ENCODE assay signal across 9 cellular contexts in the genomic region with DNA sequence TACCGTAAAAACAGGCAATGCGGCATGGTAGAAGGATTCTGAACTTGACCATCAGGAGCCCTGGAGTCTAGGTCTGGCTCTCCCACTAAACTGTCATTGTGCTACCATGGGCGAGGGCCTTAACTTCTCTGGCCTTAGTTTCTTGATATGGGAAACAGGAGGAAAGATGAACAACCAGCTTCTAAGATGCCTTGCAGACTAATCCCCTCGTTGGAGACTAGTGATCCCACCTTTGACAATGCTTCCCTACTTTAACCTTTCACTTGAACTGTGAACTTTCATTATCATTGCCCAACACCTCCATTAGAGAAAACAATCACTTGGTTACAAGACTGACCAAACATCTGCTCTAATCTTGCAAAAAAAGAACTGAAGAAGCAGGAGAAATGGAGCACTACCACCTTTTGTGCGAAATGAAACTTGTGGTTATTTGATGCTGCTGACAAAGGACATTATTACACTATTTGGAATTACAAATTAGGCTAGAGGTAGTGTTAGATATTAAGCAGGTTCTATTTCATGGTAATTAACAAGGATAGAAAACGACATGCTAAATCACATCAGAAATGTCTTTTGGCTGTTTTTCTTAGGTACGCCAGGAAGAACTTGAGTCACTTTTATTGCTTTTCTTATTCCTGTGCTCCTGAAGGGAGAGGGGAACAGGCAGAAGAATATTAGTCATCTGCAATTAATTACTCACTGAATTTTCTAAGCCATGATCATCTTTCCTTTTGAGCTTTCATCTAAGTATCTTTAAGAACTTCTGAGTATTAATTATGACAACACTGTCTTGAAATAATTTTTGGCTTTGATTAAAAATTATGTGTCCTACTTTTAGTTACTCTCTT. TPM values are rescaled to one million over a fixed set of nuclear protein-coding genes. Genes with fewer than 3 reads are reported as not detected.
DNase-seq lines count a peak whose midpoint lies in the region; FAIRE-seq and TF ChIP-seq lines count a peak whose summit lies in the region.
"Had no signal": no experiment of that assay in that cellular context is flagged by ENCODE, and none has a peak within 500 bp of the region (broad histone marks: within the 10 kb centered on the region; RNA-seq: fewer than 3 reads in every experiment).

No MANE protein-coding gene starts in this region.

- H3K4me3 ChIP-seq in OCI-LY7 (ENCODE audit: low read depth, low read length, poor library complexity, severe bottlenecking) (peak overlapping the region; percentile 46), skin epidermis (no peak overlapping the region), HAP-1 (no peak overlapping the region)

- TF ChIP-seq CTCF in OCI-LY7 (conservative IDR thresholded peaks at IDR 0.05; ENCODE audit: low read length), result no peak

- H4K20me1 ChIP-seq in OCI-LY7 (ENCODE audit: insufficient read depth, low read length), result no peaks in the 10 kb centered on the region

- CTCF ChIA-PET in OCI-LY7 (lab: Charles Lee; ENCODE audit: unreplicated experiment), result interaction anchor here (0.7 to 1.4 kb wide), 4 partner anchors 10 to 249 kb away, joined by 3 to 4 read pairs (median 3); no protein-coding TSS in a partner anchor

- intact Hi-C loops in OCI-LY7 (cut with micrococcal nuclease; ENCODE audit: unreplicated experiment), result loop anchor here (2.0 to 5.0 kb wide), 2 partner anchors 62 to 387 kb away; no protein-coding TSS in a partner anchor

- no peaks in the 10 kb centered on the region for H3K79me2 ChIP-seq in OCI-LY7 (ENCODE audit: insufficient read depth, low read depth, low read length)

- H3K9me2 ChIP-seq in OCI-LY7 (ENCODE audit: insufficient read depth, low read length), result no peaks in the 10 kb centered on the region

- BruUV-seq in OCI-LY7 (replicated peaks; lab: Mats Ljungman, UMichigan), result no TSS peak

- peak overlapping the region; percentile 66 for H3K4me2 ChIP-seq in OCI-LY7 (ENCODE audit: low read length)

- H3K36me3 ChIP-seq in OCI-LY7 (ENCODE audit: insufficient read depth, low read length) (no peaks in the 10 kb centered on the region), HAP-1 (replicated peaks) (no peaks in the 10 kb centered on the region)

- H3K9me3 ChIP-seq in OCI-LY7 (ENCODE audit: low read length), result no peaks in the 10 kb centered on the region
- no peaks in the 10 kb centered on the region for H3K9me3 ChIP-seq in HAP-1

- peak; percentile 53 for FAIRE-seq in endometrium (lab: Jason Lieb, UNC)

- no peaks in the 10 kb centered on the region for H3K27me3 ChIP-seq in HAP-1 (ENCODE audit: low read depth)

- H2AFZ ChIP-seq in OCI-LY7 (ENCODE audit: low read length), result peak overlapping the region; percentile 98

- peaks cover 47% of the 10 kb centered on the region for H3K4me1 ChIP-seq in OCI-LY7 (ENCODE audit: insufficient read depth, low read length, poor library complexity, severe bottlenecking)
- no peaks in the 10 kb centered on the region; the same call in 1 of the 2 replicates for H3K4me1 ChIP-seq in HAP-1

- peak; percentile 13 for DNase-seq in DMS53 (lab: John Stamatoyannopoulos, UW)
- no peak for DNase-seq in DMS53 treated with DMSO at 0.1 percent for 48 hours (lab: John Stamatoyannopoulos, UW; ENCODE audit: unreplicated experiment)
- no peak for DNase-seq in OCI-LY7 (ENCODE audit: low spot score)
- DNase-seq in islet precursor cell, result no peak
- DNase-seq in Kasumi-1 (lab: John Stamatoyannopoulos, UW), result no peak
- DNase-seq in HAP-1 (ENCODE audit: low spot score in 2 of 2), result no peak

- POLR2A ChIA-PET in OCI-LY7 (lab: Charles Lee), result interaction anchor here (0.5 to 1.6 kb wide), 15 partner anchors 9 to 1218 kb away, joined by 3 to 9 read pairs (median 4); partner anchors contain the start of gene ARHGAP18

- in situ Hi-C loops in HAP-1 (cut with MboI; ENCODE audit: low sequenced_read_pairs), result loop anchor here (10.0 kb wide), 1 partner anchor 154 kb away; no protein-coding TSS in a partner anchor

- H3K27ac ChIP-seq in OCI-LY7 (ENCODE audit: low read depth, low read length, poor library complexity, severe bottlenecking) (peak overlapping the region; percentile 56), skin epidermis (peak overlapping the region in 18 of 21 experiments; percentile 1 to 83 (median 58))
- H3K27ac ChIP-seq: 22Rv1 had no signal

RNA-seq across cellular contexts. Expression of gene ARHGAP18, which starts 39.1 kb away (rescaled TPM):
- 4.8 and 5.9 TPM in 2 replicates for total RNA-seq in OCI-LY7 (2014; rRNA removed; shearing (Covaris generic))
- total RNA-seq in OCI-LY7 (2022), result 7.5 TPM in 2 replicates
